8 cellular contexts compared by ENCODE assay signal in genomic region chr11:62394825-62395538, GRCh38. TPM values are rescaled to one million over a fixed set of nuclear protein-coding genes. Genes with fewer than 3 reads are reported as not detected.
DNase-seq lines count a peak whose midpoint lies in the region; ATAC-seq, FAIRE-seq and TF ChIP-seq lines count a peak whose summit lies in the region.

No MANE protein-coding gene starts in this region.

- ATAC-seq in heart left ventricle = peak; percentile 71 to 84 (median 82)
- ATAC-seq in HG03571 (IDR thresholded peaks at IDR 0.05; ENCODE audit: unreplicated experiment) = no peak
- ATAC-seq in HG03521 (IDR thresholded peaks at IDR 0.05; ENCODE audit: unreplicated experiment) = no peak

- H3K9me3 Mint-ChIP-seq in astrocyte (ENCODE audit: unreplicated experiment) = no peaks in the 10 kb centered on the region

- no peaks in the 10 kb centered on the region for H3K79me2 ChIP-seq in astrocyte (ENCODE audit: insufficient read depth, low read length)

- WGBS in heart left ventricle, 4 donors = 3 to 9% (median 5%) methylated on average over 14 of the region's 14 CpGs
- 0 to 1% (median 1%) methylated on average over 14 of the region's 14 CpGs for whole genome bisulfite sequencing in ovary, 3 donors

- DNase-seq in GM06990 (ENCODE audit: extremely low read depth, insufficient read length) = no peak
- peak; percentile 41 for DNase-seq in NCI-H1092 (lab: John Stamatoyannopoulos, UW)
- DNase-seq in SK-MEL-5 (ENCODE audit: low read depth, low spot score) = peak; percentile 85
- DNase-seq in astrocyte (ENCODE audit: low read depth) = peak; percentile 66
- peak; percentile 78 to 88 (median 83) for DNase-seq in heart left ventricle
- DNase-seq in ovary = peak; percentile 83 to 91 (median 88)

- peak; percentile 78 for FAIRE-seq in astrocyte (lab: Jason Lieb, UNC)

- in situ Hi-C loops in SK-MEL-5 (cut with HindIII; ENCODE audit: low pct_unique_long_range_greater_than_20kb, low sequenced_read_pairs) = no loop called here

- H3K4me3 ChIP-seq in GM06990 (replicated peaks; ENCODE audit: low read depth, low read length) = no peak overlapping the region
- peak overlapping the region; percentile 47 for H3K4me3 ChIP-seq in astrocyte (ENCODE audit: insufficient read depth, low read depth, low read length)
- H3K4me3 ChIP-seq in heart left ventricle = peak overlapping the region in 11 of 12 donors; percentile 21 to 60 (median 45)
- peak overlapping the region; percentile 40 for H3K4me3 ChIP-seq in ovary

- H3K4me1 ChIP-seq in astrocyte (ENCODE audit: insufficient read depth, low read length) = peaks cover 9% of the 10 kb centered on the region
- peaks cover 6 to 50% (median 36%) of the 10 kb centered on the region in 12 donors for H3K4me1 ChIP-seq in heart left ventricle
- H3K4me1 ChIP-seq in ovary (ENCODE audit: insufficient read depth) = peaks cover 24% of the 10 kb centered on the region

- H3K9me3 ChIP-seq in astrocyte (ENCODE audit: insufficient read depth, low read depth, low read length) (no peaks in the 10 kb centered on the region), heart left ventricle (no peaks in the 10 kb centered on the region), ovary (no peaks in the 10 kb centered on the region)

- intact Hi-C loops in heart left ventricle (cut with DNase I) (loop anchor here (1.0 to 10.0 kb wide), 11 partner anchors 92 to 470 kb away; partner anchors contain the start of gene AHNAK (in 2 of the 10)), ovary (cut with DNase I) (loop anchor here in 3 of 4 donors (5.0 to 10.0 kb wide), 6 partner anchors 147 to 460 kb away; partner anchors contain the start of genes LBHD1 (in 1 of the 3), LRRN4CL (in 1 of the 3), UBXN1 (in 1 of the 3) and UQCC3 (in 1 of the 3))

- H3K4me2 ChIP-seq in astrocyte (ENCODE audit: low read length) = peak overlapping the region; percentile 82

- H2AFZ ChIP-seq in astrocyte (ENCODE audit: low read depth, low read length) = peak overlapping the region; percentile 84

- TF ChIP-seq CTCF in GM06990 (IDR thresholded peaks at IDR 0.05; ENCODE audit: insufficient read depth, low read length, poor library complexity, severe bottlenecking) (peak; percentile 62), astrocyte (IDR thresholded peaks at IDR 0.05; ENCODE audit: insufficient read depth, low read depth, low read length) (peak; percentile 65), heart left ventricle (IDR thresholded peaks at IDR 0.05) (peak; percentile 59 to 85 (median 74)), ovary (IDR thresholded peaks at IDR 0.05) (peak; percentile 58 to 80 (median 65))

- peak overlapping the region; percentile 68 for H3K4me3 Mint-ChIP-seq in astrocyte (ENCODE audit: unreplicated experiment)

- H3K27me3 ChIP-seq in GM06990 (replicated peaks; ENCODE audit: control insufficient read depth, insufficient read depth, low read length) (no peaks in the 10 kb centered on the region; the same call in 1 of the 2 replicates), astrocyte (ENCODE audit: insufficient read depth, low read length) (no peaks in the 10 kb centered on the region), heart left ventricle (no peaks in the 10 kb centered on the region), ovary (no peaks in the 10 kb centered on the region)

- H3K36me3 ChIP-seq in GM06990 (ENCODE audit: control insufficient read depth, insufficient read depth, low read length) = no peaks in the 10 kb centered on the region
- no peaks in the 10 kb centered on the region for H3K36me3 ChIP-seq in astrocyte (ENCODE audit: insufficient read depth, low read length)
- H3K36me3 ChIP-seq in heart left ventricle = no peaks in the 10 kb centered on the region
- H3K36me3 ChIP-seq in ovary = no peaks in the 10 kb centered on the region

- no peak overlapping the region for H3K27ac Mint-ChIP-seq in astrocyte (ENCODE audit: unreplicated experiment)

- peak overlapping the region; percentile 32 for H3K9ac ChIP-seq in astrocyte (ENCODE audit: low read length)

- H3K27me3 Mint-ChIP-seq in astrocyte (ENCODE audit: low read depth, unreplicated experiment) = peaks cover 5% of the 10 kb centered on the region

- TF ChIP-seq POLR2A in heart left ventricle (IDR thresholded peaks at IDR 0.05) (no peak), ovary (IDR thresholded peaks at IDR 0.05) (no peak)

- no peaks in the 10 kb centered on the region for H4K20me1 ChIP-seq in astrocyte (ENCODE audit: insufficient read depth, low read length)

- TF ChIP-seq EP300 in ovary (IDR thresholded peaks at IDR 0.05) = no peak

- peaks cover 4% of the 10 kb centered on the region for H3K36me3 Mint-ChIP-seq in astrocyte (ENCODE audit: low read depth, unreplicated experiment)

- H3K27ac ChIP-seq in astrocyte (ENCODE audit: low read depth, low read length) (no peak overlapping the region), heart left ventricle (peak overlapping the region in 11 of 12 donors; percentile 10 to 82 (median 67)), ovary (peak overlapping the region in 1 of 2 donors; percentile 75)

- H3K4me1 Mint-ChIP-seq in astrocyte (ENCODE audit: low read depth, unreplicated experiment) = peaks cover 13% of the 10 kb centered on the region

RNA-seq across cellular contexts. Expression of gene SCGB1A1, which starts 23.9 kb away (rescaled TPM):
- not detected in 2 replicates for total RNA-seq in SK-MEL-5 (2014; rRNA removed; shearing (Covaris generic))
- polyA plus RNA-seq in SK-MEL-5 (2015; cell fraction: cytosol; rRNA removed) = not detected in 2 replicates
- polyA plus RNA-seq in SK-MEL-5 (2015; cell fraction: nucleus; rRNA removed) = not detected in 2 replicates
- total RNA-seq in astrocyte (not detected in 2 replicates), heart left ventricle (not detected), ovary (10 to 100 TPM in 1 of 7 donors, 1 to 10 TPM in 1, not detected in 5; 1.8 to 11.6 TPM)
- polyA plus RNA-seq in heart left ventricle (not detected), ovary (not detected)

RNA-seq across cellular contexts. Expression of gene ASRGL1, which starts 57.7 kb away (rescaled TPM):
- total RNA-seq in SK-MEL-5 (2014; rRNA removed; shearing (Covaris generic)) = 7.2 and 8.0 TPM in 2 replicates
- polyA plus RNA-seq in SK-MEL-5 (2015; cell fraction: cytosol; rRNA removed) = 6.7 and 10.7 TPM in 2 replicates
- 2.9 and 14.5 TPM in 2 replicates for polyA plus RNA-seq in SK-MEL-5 (2015; cell fraction: nucleus; rRNA removed)
- 2.4 and 3.2 TPM in 2 replicates for total RNA-seq in astrocyte
- total RNA-seq in heart left ventricle = 10 to 100 TPM in 1 of 9 donors, 1 to 10 TPM in 8; 1.4 to 13.2 (median 3.2) TPM
- 1 to 10 TPM; 1.9 to 6.2 TPM for polyA plus RNA-seq in heart left ventricle
- 100 to 1,000 TPM in 1 of 7 donors, 10 to 100 TPM in 3, 1 to 10 TPM in 3; 1.6 to 143 (median 12.3) TPM for total RNA-seq in ovary
- polyA plus RNA-seq in ovary = 1 to 10 TPM; 2.9 to 3.7 TPM

Comparison
In these comparisons a context has a peak if more than half of its experiments do, and no peak if none do; other contexts are left out.
1. ATAC-seq: peak in heart left ventricle (4 of 4); none in HG03571 (single experiment) and HG03521 (single experiment).
2. Peak in every context shown above with its lines, with median percentiles within 50 percentile points of each other: CTCF ChIP-seq.